Comparison of ENCODE assay signal across 19 cellular contexts in the genomic region with DNA sequence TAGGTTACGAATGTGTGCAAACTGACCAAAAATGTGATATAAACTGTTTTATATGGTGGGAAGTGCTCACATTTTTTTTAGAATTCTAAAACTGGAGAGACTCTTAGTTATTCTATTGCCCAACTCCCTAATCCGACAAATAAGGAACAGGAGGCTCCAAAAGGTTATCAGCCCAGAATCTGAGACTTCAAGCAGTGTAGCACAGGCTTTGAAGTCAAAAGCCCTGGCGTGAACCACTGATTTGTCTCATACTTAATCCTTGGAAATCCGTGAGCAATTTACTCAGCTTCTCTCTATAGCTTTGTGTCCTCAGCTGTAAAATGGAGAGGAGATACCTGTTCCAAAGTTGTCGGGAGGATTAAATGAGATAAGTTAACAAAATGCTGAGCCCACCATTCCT.
DNase-seq lines count a peak whose midpoint lies in the region; ATAC-seq and TF ChIP-seq lines count a peak whose summit lies in the region.
"Had no signal": no experiment of that assay in that cellular context is flagged by ENCODE, and none has a peak within 500 bp of the region (broad histone marks: within the 10 kb centered on the region; RNA-seq: fewer than 3 reads in every experiment).

No MANE protein-coding gene starts in this region.

- no peak overlapping the region for H2AFZ ChIP-seq in neural progenitor cell (replicated peaks)

- peak; percentile 3 for DNase-seq in EH (ENCODE audit: low read depth)
- peak in 1 of 2 experiments; percentile 9 for DNase-seq in SJCRH30
- no peak for DNase-seq in foreskin keratinocyte
- DNase-seq in neural progenitor cell (ENCODE audit: low spot score): peak; percentile 34
- DNase-seq in cortex of kidney (lab: John Stamatoyannopoulos, UW): no peak
- no peak for DNase-seq in CD14-positive monocyte (ENCODE audit: low spot score)
- no peak for DNase-seq in activated CD4-positive, alpha-beta T cell treated with anti-CD3 and anti-CD28 coated beads for 36 hours
- DNase-seq: CD4-positive, alpha-beta T cell; COR-L47; GF-D8; NCI-H1092; NCI-H1417 treated with DMSO at 0.1 percent for 48 hours; NCI-H1694 treated with DMSO at 0.1 percent for 48 hours; NCI-H2081; NCI-H2171; NCI-H510A treated with DMSO at 0.1 percent for 48 hours had no signal

- H3K27me3 Mint-ChIP-seq in neural progenitor cell (ENCODE audit: insufficient read depth, low read depth) (peaks cover 2% of the 10 kb centered on the region), CD14-positive monocyte (ENCODE audit: low read depth in 3 of 3) (no peaks in the 10 kb centered on the region)
- H3K27me3 Mint-ChIP-seq in activated CD4-positive, alpha-beta T cell treated with anti-CD3 and anti-CD28 coated beads for 36 hours: no peaks in the 10 kb centered on the region
- H3K27me3 Mint-ChIP-seq: CD4-positive, alpha-beta T cell had no signal

- H3K4me3 Mint-ChIP-seq in neural progenitor cell: no peak overlapping the region
- no peak overlapping the region for H3K4me3 Mint-ChIP-seq in CD14-positive monocyte
- H3K4me3 Mint-ChIP-seq in activated CD4-positive, alpha-beta T cell treated with anti-CD3 and anti-CD28 coated beads for 36 hours: no peak overlapping the region
- H3K4me3 Mint-ChIP-seq: CD4-positive, alpha-beta T cell had no signal

- ATAC-seq in foreskin keratinocyte (no peak), GM21360 (IDR thresholded peaks at IDR 0.05; ENCODE audit: unreplicated experiment) (no peak)
- ATAC-seq in activated CD4-positive, alpha-beta T cell treated with anti-CD3 and anti-CD28 coated beads for 36 hours: no peak
- ATAC-seq: HCT116 had no signal

- H3K4me1 ChIP-seq in SJCRH30 (peaks cover 29% of the 10 kb centered on the region), foreskin keratinocyte (peaks cover 6% of the 10 kb centered on the region), neural progenitor cell (no peaks in the 10 kb centered on the region)
- H3K4me1 ChIP-seq: BLaER1 had no signal

- H3K4me3 ChIP-seq in SJCRH30: no peak overlapping the region
- H3K4me3 ChIP-seq in neural progenitor cell: no peak overlapping the region
- H3K4me3 ChIP-seq: BLaER1 had no signal

- H3K27ac ChIP-seq in SJCRH30 (0 out of 2 replicates have a peak overlapping the region, but pooled peaks have one; percentile 45), foreskin keratinocyte (peak overlapping the region; percentile 45), neural progenitor cell (no peak overlapping the region)
- H3K27ac ChIP-seq: BLaER1 had no signal

- H3K4me1 Mint-ChIP-seq in neural progenitor cell: peaks cover 42% of the 10 kb centered on the region
- no peaks in the 10 kb centered on the region for H3K4me1 Mint-ChIP-seq in CD14-positive monocyte
- H3K4me1 Mint-ChIP-seq in activated CD4-positive, alpha-beta T cell treated with anti-CD3 and anti-CD28 coated beads for 36 hours: no peaks in the 10 kb centered on the region

- no peaks in the 10 kb centered on the region for H3K79me2 ChIP-seq in neural progenitor cell (ENCODE audit: low read depth)

- POLR2A ChIA-PET in activated CD4-positive, alpha-beta T cell treated with anti-CD3 and anti-CD28 coated beads for 36 hours (lab: Charles Lee): no interaction called here

- peaks cover 13% of the 10 kb centered on the region; the same call in 1 of the 2 replicates for H3K9me3 ChIP-seq in SJCRH30 (replicated peaks)
- H3K9me3 ChIP-seq in neural progenitor cell (ENCODE audit: low read depth): no peaks in the 10 kb centered on the region
- H3K9me3 ChIP-seq: BLaER1 had no signal

- H3K4me2 ChIP-seq in neural progenitor cell: no peak overlapping the region
- H3K4me2 ChIP-seq: BLaER1 had no signal

- no peak overlapping the region for H3K9ac ChIP-seq in neural progenitor cell
- H3K9ac ChIP-seq: BLaER1 had no signal

- H3K9me3 Mint-ChIP-seq in neural progenitor cell (peaks cover 12% of the 10 kb centered on the region), CD14-positive monocyte (peaks cover 0 to 2% (median 0%) of the 10 kb centered on the region in 7 donors)
- no peaks in the 10 kb centered on the region for H3K9me3 Mint-ChIP-seq in activated CD4-positive, alpha-beta T cell treated with anti-CD3 and anti-CD28 coated beads for 36 hours (ENCODE audit: low read depth)
- H3K9me3 Mint-ChIP-seq: CD4-positive, alpha-beta T cell had no signal

- H3K36me3 Mint-ChIP-seq in neural progenitor cell (peaks cover 7% of the 10 kb centered on the region), CD14-positive monocyte (no peaks in the 10 kb centered on the region)
- no peaks in the 10 kb centered on the region for H3K36me3 Mint-ChIP-seq in activated CD4-positive, alpha-beta T cell treated with anti-CD3 and anti-CD28 coated beads for 36 hours (ENCODE audit: low read depth)

- no peaks in the 10 kb centered on the region for H4K20me1 ChIP-seq in neural progenitor cell (ENCODE audit: low read depth)
- H4K20me1 ChIP-seq: BLaER1 had no signal

- H3K27me3 ChIP-seq in SJCRH30 (no peaks in the 10 kb centered on the region), foreskin keratinocyte (no peaks in the 10 kb centered on the region), neural progenitor cell (no peaks in the 10 kb centered on the region)
- H3K27me3 ChIP-seq: BLaER1 had no signal

- H3K36me3 ChIP-seq in SJCRH30 (no peaks in the 10 kb centered on the region), neural progenitor cell (no peaks in the 10 kb centered on the region)
- H3K36me3 ChIP-seq: BLaER1 had no signal

- no peak for TF ChIP-seq CTCF in foreskin keratinocyte (conservative IDR thresholded peaks at IDR 0.05)
- no peak for TF ChIP-seq CTCF in neural progenitor cell (IDR thresholded peaks at IDR 0.05)
- TF ChIP-seq CTCF in CD14-positive monocyte (IDR thresholded peaks at IDR 0.05): no peak

- intact Hi-C loops in CD14-positive monocyte (cut with micrococcal nuclease): no loop called here
- intact Hi-C loops in activated CD4-positive, alpha-beta T cell treated with anti-CD3 and anti-CD28 coated beads for 36 hours (cut with DNase I, micrococcal nuclease): no loop called here

- CTCF ChIA-PET in activated CD4-positive, alpha-beta T cell treated with anti-CD3 and anti-CD28 coated beads for 36 hours (lab: Charles Lee): interaction anchor here (1.3 kb wide), 1 partner anchor 12 kb away, joined by 7 read pairs; no protein-coding TSS in a partner anchor

- H3K27ac Mint-ChIP-seq in neural progenitor cell (peak overlapping the region; percentile 21), CD14-positive monocyte (no peak overlapping the region)
- H3K27ac Mint-ChIP-seq in activated CD4-positive, alpha-beta T cell treated with anti-CD3 and anti-CD28 coated beads for 36 hours: no peak overlapping the region
- H3K27ac Mint-ChIP-seq: CD4-positive, alpha-beta T cell had no signal

- H3F3A ChIP-seq in neural progenitor cell (ENCODE audit: low read depth): no peaks in the 10 kb centered on the region

Comparison
In these comparisons a context has a peak if more than half of its experiments do, and no peak if none do; other contexts are left out.
1. DNase-seq: peak in EH (single experiment) and neural progenitor cell (single experiment); none in foreskin keratinocyte (0 of 2), cortex of kidney (single experiment), CD14-positive monocyte (single experiment) and activated CD4-positive, alpha-beta T cell treated with anti-CD3 and anti-CD28 coated beads for 36 hours (single experiment).